In genomic region chr1:183090386-183091006, GRCh38 we compare ENCODE assay signal across 13 cellular contexts.
A peak's percentile ranks its signal among the peaks of the same experiment; 100 is the strongest.
DNase-seq lines count a peak whose midpoint lies in the region; ATAC-seq and TF ChIP-seq lines count a peak whose summit lies in the region.
"Had no signal": no experiment of that assay in that cellular context is flagged by ENCODE, and none has a peak within 500 bp of the region (broad histone marks: within the 10 kb centered on the region; RNA-seq: fewer than 3 reads in every experiment).

No MANE protein-coding gene starts in this region.

- H3K4me3 Mint-ChIP-seq in neural progenitor cell, result no peak overlapping the region
- H3K4me3 Mint-ChIP-seq: activated CD4-positive, alpha-beta T cell treated with anti-CD3 and anti-CD28 coated beads, Interleukin-2, amount 10 ng/mL, durations not matched to agents 24 days and 14 days; CD14-positive monocyte; H9 had no signal

- H3K4me3 ChIP-seq in fibroblast of the aortic adventitia (ENCODE audit: low read depth, low read length) (no peak overlapping the region), neural progenitor cell (no peak overlapping the region)
- H3K4me3 ChIP-seq: adrenal gland had no signal

- H3K36me3 Mint-ChIP-seq in neural progenitor cell, result peaks cover 5% of the 10 kb centered on the region
- H3K36me3 Mint-ChIP-seq: CD14-positive monocyte had no signal

- CTCF ChIA-PET in RWPE1 (lab: Yijun Ruan, JAX), result interaction anchor here (0.5 to 0.8 kb wide), 2 partner anchors 123 to 511 kb away, joined by 4 to 5 read pairs; no protein-coding TSS in a partner anchor

- peak; percentile 58 for DNase-seq in AG08395 (ENCODE audit: low spot score)
- DNase-seq in NCI-H1694 treated with DMSO at 0.1 percent for 48 hours (lab: John Stamatoyannopoulos, UW), result peak; percentile 73
- peak; percentile 89 for DNase-seq in fibroblast of the aortic adventitia (ENCODE audit: low read depth)
- DNase-seq in neural progenitor cell (ENCODE audit: low spot score), result no peak
- no peak for DNase-seq in RWPE1 (ENCODE audit: low spot score)
- DNase-seq in NCI-H1436 (lab: John Stamatoyannopoulos, UW), result no peak
- no peak for DNase-seq in NCI-H526 treated with DMSO at 0.1 percent for 48 hours (lab: John Stamatoyannopoulos, UW)
- DNase-seq: activated CD4-positive, alpha-beta T cell treated with anti-CD3 and anti-CD28 coated beads, Interleukin-2, amount 10 ng/mL, durations not matched to agents 24 days and 14 days; H9; stimulated activated CD8-positive, alpha-beta memory T cell treated with anti-CD3 and anti-CD28 coated beads, Interleukin-4, amount 100 ng/mL, for 48 hours had no signal

- no peak overlapping the region for H2AFZ ChIP-seq in neural progenitor cell (replicated peaks)

- no peaks in the 10 kb centered on the region for H3K9me3 ChIP-seq in neural progenitor cell (ENCODE audit: low read depth)
- H3K9me3 ChIP-seq: adrenal gland had no signal

- no peaks in the 10 kb centered on the region for H3K9me3 Mint-ChIP-seq in neural progenitor cell
- H3K9me3 Mint-ChIP-seq: activated CD4-positive, alpha-beta T cell treated with anti-CD3 and anti-CD28 coated beads, Interleukin-2, amount 10 ng/mL, durations not matched to agents 24 days and 14 days; CD14-positive monocyte; H9 had no signal

- H3K27me3 Mint-ChIP-seq in neural progenitor cell (ENCODE audit: insufficient read depth, low read depth), result no peaks in the 10 kb centered on the region

- H3K4me1 ChIP-seq in neural progenitor cell, result peaks cover 19% of the 10 kb centered on the region

- H3F3A ChIP-seq in neural progenitor cell (ENCODE audit: low read depth), result peaks cover 7% of the 10 kb centered on the region

- peaks cover 3% of the 10 kb centered on the region for H3K79me2 ChIP-seq in neural progenitor cell (ENCODE audit: low read depth)

- no peak for ATAC-seq in GM21367 (IDR thresholded peaks at IDR 0.05; ENCODE audit: unreplicated experiment)

- H4K20me1 ChIP-seq in neural progenitor cell (ENCODE audit: low read depth), result no peaks in the 10 kb centered on the region

- H3K36me3 ChIP-seq in neural progenitor cell, result no peaks in the 10 kb centered on the region
- H3K36me3 ChIP-seq: adrenal gland had no signal

- no peaks in the 10 kb centered on the region for H3K27me3 ChIP-seq in neural progenitor cell
- H3K27me3 ChIP-seq: adrenal gland had no signal

- H3K27ac Mint-ChIP-seq in neural progenitor cell, result no peak overlapping the region
- H3K27ac Mint-ChIP-seq: activated CD4-positive, alpha-beta T cell treated with anti-CD3 and anti-CD28 coated beads, Interleukin-2, amount 10 ng/mL, durations not matched to agents 24 days and 14 days; CD14-positive monocyte had no signal

- H3K4me1 Mint-ChIP-seq in neural progenitor cell, result peaks cover 30% of the 10 kb centered on the region
- H3K4me1 Mint-ChIP-seq: activated CD4-positive, alpha-beta T cell treated with anti-CD3 and anti-CD28 coated beads, Interleukin-2, amount 10 ng/mL, durations not matched to agents 24 days and 14 days; CD14-positive monocyte had no signal

- no peak overlapping the region for H3K27ac ChIP-seq in neural progenitor cell
- no peak overlapping the region for H3K27ac ChIP-seq in RWPE1
- H3K27ac ChIP-seq: adrenal gland had no signal

- TF ChIP-seq CTCF in fibroblast of the aortic adventitia (IDR thresholded peaks at IDR 0.05; ENCODE audit: insufficient read depth, low read length) (no peak), neural progenitor cell (IDR thresholded peaks at IDR 0.05) (no peak), RWPE1 (conservative IDR thresholded peaks at IDR 0.05; ENCODE audit: low read depth) (no peak)

- H3K4me2 ChIP-seq in neural progenitor cell, result peak overlapping the region; percentile 33

- no peak overlapping the region for H3K9ac ChIP-seq in neural progenitor cell

- POLR2A ChIA-PET in RWPE1 (lab: Yijun Ruan, JAX; ENCODE audit: low non-redundant PET), result interaction anchor here (0.7 kb wide), 1 partner anchor 380 kb away, joined by 3 read pairs; no protein-coding TSS in a partner anchor

Comparison
In these comparisons a context has a peak if more than half of its experiments do, and no peak if none do; other contexts are left out.
1. DNase-seq: peak in AG08395 (single experiment), NCI-H1694 treated with DMSO at 0.1 percent for 48 hours (single experiment) and fibroblast of the aortic adventitia (single experiment); none in neural progenitor cell (single experiment), RWPE1 (single experiment), NCI-H1436 (single experiment) and NCI-H526 treated with DMSO at 0.1 percent for 48 hours (single experiment).